32 cellular contexts compared by ENCODE assay signal in the genomic region with DNA sequence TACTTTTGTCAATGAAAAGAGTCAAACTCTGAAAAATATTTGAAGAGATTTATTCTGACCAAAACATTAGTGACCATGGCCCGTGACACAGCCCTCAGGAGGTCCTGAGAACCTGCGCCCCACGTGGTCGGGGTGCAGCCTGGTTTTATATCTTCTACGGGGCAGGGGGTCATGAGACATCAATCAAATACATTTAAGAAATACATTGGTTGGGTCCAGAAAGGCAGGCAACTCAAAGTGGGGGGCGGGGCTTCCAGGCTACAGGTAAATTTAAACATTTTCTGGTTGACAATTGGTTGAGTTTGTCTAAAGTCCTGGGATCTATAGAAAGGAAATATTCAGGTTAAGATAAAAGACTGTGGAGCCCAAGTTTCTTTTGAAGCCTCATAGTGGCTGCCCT. TPM values are rescaled to one million over a fixed set of nuclear protein-coding genes. Genes with fewer than 3 reads are reported as not detected.
"Had no signal": no experiment of that assay in that cellular context is flagged by ENCODE, and none has a peak within 500 bp of the region (broad histone marks: within the 10 kb centered on the region; RNA-seq: fewer than 3 reads in every experiment).

No MANE protein-coding gene starts in this region.

- H3K9ac ChIP-seq: KMS-11 had no signal

- ATAC-seq: activated CD8-positive, alpha-beta T cell treated with anti-CD3 and anti-CD28 coated beads for 36 hours; activated T-cell treated with anti-CD3 and anti-CD28 coated beads, Interleukin-2, amount 50 U/mL, for 72 hours; activated T-helper 17 cell treated with anti-CD3 and anti-CD28 coated beads, Interleukin-2, amount 50 U/mL, for 72 hours; Panc1 had no signal

- H3K27ac Mint-ChIP-seq: activated CD4-positive, alpha-beta T cell treated with anti-CD3 and anti-CD28 coated beads, Interleukin-2, amount 10 ng/mL, durations not matched to agents 24 days and 14 days; activated CD8-positive, alpha-beta T cell treated with anti-CD3 and anti-CD28 coated beads for 36 hours; activated naive CD8-positive, alpha-beta T cell treated with anti-CD3 and anti-CD28 coated beads for 36 hours; activated T-cell treated with anti-CD3 and anti-CD28 coated beads, Interleukin-2, amount 50 U/mL, for 72 hours; activated T-helper 17 cell treated with anti-CD3 and anti-CD28 coated beads, Interleukin-2, amount 50 U/mL, for 72 hours; T-helper 2 cell treated with Interferon-gamma antibody and Interleukin-4, amounts not matched to agents 5 μg/mL and 100 μg/mL, for 36 hours had no signal

- FAIRE-seq: TTC549 had no signal

- H3K4me1 Mint-ChIP-seq: activated CD4-positive, alpha-beta T cell treated with anti-CD3 and anti-CD28 coated beads, Interleukin-2, amount 10 ng/mL, durations not matched to agents 24 days and 14 days; activated naive CD8-positive, alpha-beta T cell treated with anti-CD3 and anti-CD28 coated beads for 36 hours; activated T-helper 17 cell treated with anti-CD3 and anti-CD28 coated beads, Interleukin-2, amount 50 U/mL, for 72 hours had no signal

- DNase-seq: activated CD4-positive, alpha-beta T cell treated with anti-CD3 and anti-CD28 coated beads, Interleukin-2, amount 10 ng/mL, durations not matched to agents 24 days and 14 days; activated CD4-positive, alpha-beta T cell treated with anti-CD3 and anti-CD28 coated beads, Interleukin-2, amount 50 U/mL, for 4 hours; activated CD8-positive, alpha-beta T cell treated with anti-CD3 and anti-CD28 coated beads for 36 hours; activated effector memory CD4-positive, alpha-beta T cell treated with anti-CD3 and anti-CD28 coated beads, Interleukin-2, amount 50 U/mL, for 16 hours; activated naive CD4-positive, alpha-beta T cell; activated naive CD4-positive, alpha-beta T cell treated with anti-CD3 and anti-CD28 coated beads, Interleukin-2, amount 50 U/mL, for 16 hours; activated naive CD8-positive, alpha-beta T cell treated with anti-CD3 and anti-CD28 coated beads for 36 hours; activated T-cell treated with anti-CD3 and anti-CD28 coated beads, Interleukin-2, amount 50 U/mL, for 1 hour; activated T-cell treated with anti-CD3 and anti-CD28 coated beads, Interleukin-2, amount 50 U/mL, for 72 hours; amygdala; caudate nucleus; NCI-H1092 treated with DMSO at 0.1 percent for 48 hours; NCI-H1417; NCI-H146; NCI-H187; NCI-H2029 treated with DMSO at 0.1 percent for 48 hours; NCI-H2107; NCI-H2171; NCI-H510A treated with DMSO at 0.1 percent for 48 hours; NCI-H526 treated with DMSO at 0.1 percent for 48 hours; NCI-H774; SHP77; SJCRH30 had no signal

- H3K27ac ChIP-seq: ascending aorta, KMS-11, SJCRH30, SK-N-MC had no signal

- H3K4me3 ChIP-seq: ascending aorta, SJCRH30, SK-N-MC had no signal

- H3K36me3 Mint-ChIP-seq: activated naive CD8-positive, alpha-beta T cell treated with anti-CD3 and anti-CD28 coated beads for 36 hours had no signal

- H3K27me3 Mint-ChIP-seq: activated CD8-positive, alpha-beta T cell treated with anti-CD3 and anti-CD28 coated beads for 36 hours; activated naive CD8-positive, alpha-beta T cell treated with anti-CD3 and anti-CD28 coated beads for 36 hours; activated T-helper 17 cell treated with anti-CD3 and anti-CD28 coated beads, Interleukin-2, amount 50 U/mL, for 72 hours had no signal

- H3K4me2 ChIP-seq: KMS-11 had no signal

- H3K27me3 ChIP-seq: ascending aorta, SJCRH30 had no signal

- H3K4me3 Mint-ChIP-seq: activated CD4-positive, alpha-beta T cell treated with anti-CD3 and anti-CD28 coated beads, Interleukin-2, amount 10 ng/mL, durations not matched to agents 24 days and 14 days; activated CD8-positive, alpha-beta T cell treated with anti-CD3 and anti-CD28 coated beads for 36 hours; activated naive CD8-positive, alpha-beta T cell treated with anti-CD3 and anti-CD28 coated beads for 36 hours; activated T-cell treated with anti-CD3 and anti-CD28 coated beads, Interleukin-2, amount 50 U/mL, for 72 hours; activated T-helper 17 cell treated with anti-CD3 and anti-CD28 coated beads, Interleukin-2, amount 50 U/mL, for 72 hours; T-helper 2 cell treated with Interferon-gamma antibody and Interleukin-4, amounts not matched to agents 5 μg/mL and 100 μg/mL, for 36 hours had no signal

- H3K36me3 ChIP-seq: ascending aorta, SJCRH30 had no signal

- H3K9me3 Mint-ChIP-seq: activated CD4-positive, alpha-beta T cell treated with anti-CD3 and anti-CD28 coated beads, Interleukin-2, amount 10 ng/mL, durations not matched to agents 24 days and 14 days; activated CD8-positive, alpha-beta T cell treated with anti-CD3 and anti-CD28 coated beads for 36 hours; activated naive CD8-positive, alpha-beta T cell treated with anti-CD3 and anti-CD28 coated beads for 36 hours; activated T-cell treated with anti-CD3 and anti-CD28 coated beads, Interleukin-2, amount 50 U/mL, for 72 hours; activated T-helper 17 cell treated with anti-CD3 and anti-CD28 coated beads, Interleukin-2, amount 50 U/mL, for 72 hours; T-helper 2 cell treated with Interferon-gamma antibody and Interleukin-4, amounts not matched to agents 5 μg/mL and 100 μg/mL, for 36 hours had no signal

- H3K4me1 ChIP-seq: ascending aorta, SJCRH30 had no signal

- H3K9me3 ChIP-seq: ascending aorta, SJCRH30 had no signal

RNA-seq across cellular contexts. Expression of a gene that starts 49.2 kb away (rescaled TPM):
- total RNA-seq: ascending aorta, LHCN-M2, RPMI7951, SJCRH30 had no signal
